In genomic region chr4:139154134-139154421, GRCh38 we compare ENCODE assay signal across 1 cellular context.
TF ChIP-seq lines count a peak whose summit lies in the region.

No MANE protein-coding gene starts in this region.

TF ChIP-seq in GM23338, 12 proteins besides CTCF, POLR2A, EP300 and RAD21 (continued from another document):
- no peak for TF ChIP-seq ZNF462 (CRISPR knock-in tag; IDR thresholded peaks at IDR 0.05)
- TF ChIP-seq REST (IDR thresholded peaks at IDR 0.05; ENCODE audit: unreplicated experiment), result no peak
